ENCODE assay signal across 16 cellular contexts in the genomic region with DNA sequence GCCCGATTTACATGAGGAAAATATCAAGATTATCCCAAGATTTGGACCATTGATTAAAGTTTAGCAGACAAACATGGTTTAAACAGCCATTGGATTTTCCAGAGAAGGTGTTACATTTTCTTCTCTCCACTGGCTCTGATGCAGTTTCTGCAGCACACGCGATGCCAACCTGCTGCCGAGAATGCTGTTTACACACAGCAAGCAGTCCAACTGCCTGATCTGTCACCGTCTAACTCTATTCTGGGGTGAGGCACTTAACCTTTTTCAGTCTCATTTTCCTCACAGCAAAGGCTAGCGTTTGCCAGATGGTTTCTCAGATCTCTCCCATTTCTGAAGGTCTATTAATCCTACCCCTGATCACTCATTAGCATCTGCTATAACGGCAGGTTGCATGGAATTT.
A peak's percentile ranks its signal among the peaks of the same experiment; 100 is the strongest.
DNase-seq lines count a peak whose midpoint lies in the region; ATAC-seq and TF ChIP-seq lines count a peak whose summit lies in the region.
"Had no signal": no experiment of that assay in that cellular context is flagged by ENCODE, and none has a peak within 500 bp of the region (broad histone marks: within the 10 kb centered on the region; RNA-seq: fewer than 3 reads in every experiment).

No MANE protein-coding gene starts in this region.

- TF ChIP-seq CTCF in HFFc6 (IDR thresholded peaks at IDR 0.05) (no peak), foreskin fibroblast (IDR thresholded peaks at IDR 0.05; ENCODE audit: low read depth, low read length) (no peak)

- no peaks in the 10 kb centered on the region for H3K27me3 Mint-ChIP-seq in HFFc6 (ENCODE audit: insufficient read depth)

- intact Hi-C loops in left colon (cut with DNase I, micrococcal nuclease), result no loop called here

- H3K27ac Mint-ChIP-seq in HFFc6, result no peak overlapping the region
- H3K27ac Mint-ChIP-seq: type B pancreatic cell had no signal

- H3K9me3 Mint-ChIP-seq in HFFc6, result peaks cover 40% of the 10 kb centered on the region
- H3K9me3 Mint-ChIP-seq: type B pancreatic cell had no signal

- DNase-seq in DMS53 (lab: John Stamatoyannopoulos, UW) (peak; percentile 47), NCI-H2081 treated with DMSO at 0.1 percent for 48 hours (lab: John Stamatoyannopoulos, UW) (peak; percentile 71), NCI-H774 (lab: John Stamatoyannopoulos, UW) (peak; percentile 43), left colon (peak; percentile 18 to 26), HFFc6 (no peak), foreskin fibroblast (no peak)
- DNase-seq: activated CD8-positive, alpha-beta memory T cell treated with anti-CD3 and anti-CD28 coated beads for 24 hours; activated gamma-delta T cell; heart left ventricle; stimulated activated CD4-positive, alpha-beta T cell treated with anti-CD3 and anti-CD28 coated beads, Interleukin-4, amount 100 ng/mL, for 24 hours had no signal

- peaks cover 5% of the 10 kb centered on the region; the same call in 1 of the 2 replicates for H3K36me3 Mint-ChIP-seq in HFFc6 (ENCODE audit: low read depth)
- H3K36me3 Mint-ChIP-seq: type B pancreatic cell had no signal

- H3K4me3 Mint-ChIP-seq in HFFc6, result no peak overlapping the region
- H3K4me3 Mint-ChIP-seq: type B pancreatic cell had no signal

- ATAC-seq in left colon, result peak; percentile 67
- ATAC-seq in GM21786 (IDR thresholded peaks at IDR 0.05; ENCODE audit: unreplicated experiment), result no peak
- ATAC-seq in HG03108 (IDR thresholded peaks at IDR 0.05; ENCODE audit: unreplicated experiment), result no peak
- ATAC-seq: heart left ventricle, sciatic nerve had no signal

- H3K4me1 Mint-ChIP-seq in HFFc6 (ENCODE audit: low read depth), result no peaks in the 10 kb centered on the region

- no peak overlapping the region for H3K4me3 ChIP-seq in foreskin fibroblast (ENCODE audit: low read depth in 1 of 2, low read length in 2 of 2)
- H3K4me3 ChIP-seq: esophagus muscularis mucosa, heart left ventricle, SK-N-MC had no signal

Comparison
In these comparisons a context has a peak if more than half of its experiments do, and no peak if none do; other contexts are left out.
1. DNase-seq: peak in DMS53 (single experiment), NCI-H2081 treated with DMSO at 0.1 percent for 48 hours (single experiment), NCI-H774 (single experiment) and left colon (2 of 2); none in HFFc6 (single experiment) and foreskin fibroblast (0 of 2).